In genomic region chr1:21174230-21174629, GRCh38 we compare ENCODE assay signal across 8 cellular contexts. TPM values are rescaled to one million over a fixed set of nuclear protein-coding genes. Genes with fewer than 3 reads are reported as not detected.
DNase-seq lines count a peak whose midpoint lies in the region; ATAC-seq and TF ChIP-seq lines count a peak whose summit lies in the region.

No MANE protein-coding gene starts in this region.

- H4K20me1 ChIP-seq in fibroblast of lung (ENCODE audit: control insufficient read depth, extremely low read depth, insufficient read depth, low read length): no peaks in the 10 kb centered on the region

- 41 to 65% (median 50%) methylated on average over 2 of the region's 2 CpGs for WGBS in psoas muscle, 3 donors

- H3K4me2 ChIP-seq in fibroblast of lung (ENCODE audit: extremely low read depth, insufficient read depth, low read length): peak overlapping the region; percentile 100

- H3K4me3 ChIP-seq in SJCRH30: peak overlapping the region; percentile 87
- H3K4me3 ChIP-seq in fibroblast of lung (replicated peaks in 1 of 4; ENCODE audit: control extremely low read depth in 1 of 4, insufficient read depth in 1 of 4, low read depth in 3 of 4, low read length in 4 of 4): peak overlapping the region; percentile 84 to 97 (median 92)
- H3K4me3 ChIP-seq in psoas muscle: peak overlapping the region; percentile 98

- intact Hi-C loops in psoas muscle (cut with DNase I): no loop called here

- peak overlapping the region; percentile 79; the same call in 1 of the 2 replicates for H3K9ac ChIP-seq in ES-I3 (ENCODE audit: low read depth, low read length)
- peak overlapping the region; percentile 39 for H3K9ac ChIP-seq in fibroblast of lung (ENCODE audit: insufficient read depth, low read length)

- H2AFZ ChIP-seq in fibroblast of lung (ENCODE audit: low read length): no peak overlapping the region

- DNase-seq in SJCRH30 (no peak), fibroblast of lung (ENCODE audit: low read depth in 2 of 2) (no peak), psoas muscle (no peak), HuH-7 (ENCODE audit: low spot score) (no peak), NCI-H2227 treated with DMSO at 0.1 percent for 48 hours (lab: John Stamatoyannopoulos, UW) (no peak), cerebellar cortex (ENCODE audit: low spot score) (no peak), NCI-H128 (lab: John Stamatoyannopoulos, UW; ENCODE audit: unreplicated experiment) (no peak)

- H3K27me3 ChIP-seq in SJCRH30 (no peaks in the 10 kb centered on the region), fibroblast of lung (ENCODE audit: control insufficient read depth, insufficient read depth, low read length) (no peaks in the 10 kb centered on the region), psoas muscle (ENCODE audit: insufficient read depth in 3 of 3, low read length in 2 of 3) (no peaks in the 10 kb centered on the region)

- H3K27ac ChIP-seq in SJCRH30 (no peak overlapping the region), fibroblast of lung (ENCODE audit: insufficient read depth, low read length) (peak overlapping the region; percentile 88), psoas muscle (peak overlapping the region; percentile 85)

- H3K4me1 ChIP-seq in ES-I3 (ENCODE audit: insufficient read depth, low read length) (no peaks in the 10 kb centered on the region), SJCRH30 (peaks cover 14% of the 10 kb centered on the region), fibroblast of lung (ENCODE audit: control insufficient read depth, extremely low read depth, insufficient read depth, low read length) (no peaks in the 10 kb centered on the region), psoas muscle (peaks cover 30% of the 10 kb centered on the region)

- H3K36me3 ChIP-seq in ES-I3 (ENCODE audit: insufficient read depth, low read length): no peaks in the 10 kb centered on the region
- peaks cover 18% of the 10 kb centered on the region for H3K36me3 ChIP-seq in SJCRH30
- peaks cover 2% of the 10 kb centered on the region for H3K36me3 ChIP-seq in fibroblast of lung (ENCODE audit: control insufficient read depth, insufficient read depth, low read length)
- H3K36me3 ChIP-seq in psoas muscle (ENCODE audit: insufficient read depth in 1 of 2, low read depth in 1 of 2): peaks cover 0 to 13% of the 10 kb centered on the region in 2 donors

- TF ChIP-seq CTCF in fibroblast of lung (conservative IDR thresholded peaks at IDR 0.05 in 1 of 2, IDR thresholded peaks at IDR 0.05 in 1 of 2; ENCODE audit: low read depth in 1 of 2, low read length in 2 of 2) (no peak), psoas muscle (IDR thresholded peaks at IDR 0.05) (no peak)

- no peak for ATAC-seq in psoas muscle

- peaks cover 61% of the 10 kb centered on the region for H3K79me2 ChIP-seq in fibroblast of lung (ENCODE audit: control insufficient read depth, insufficient read depth, low read length)

- H3K9me3 ChIP-seq in ES-I3 (ENCODE audit: control insufficient read depth, insufficient read depth, low read length) (no peaks in the 10 kb centered on the region), SJCRH30 (replicated peaks) (no peaks in the 10 kb centered on the region), fibroblast of lung (ENCODE audit: control insufficient read depth, insufficient read depth, low read depth, low read length) (no peaks in the 10 kb centered on the region), psoas muscle (no peaks in the 10 kb centered on the region)

RNA-seq across cellular contexts. Expression of gene EIF4G3, which starts 2.5 kb away (rescaled TPM):
- 65.7 and 66.8 TPM in 2 replicates for total RNA-seq in SJCRH30 (2014; rRNA removed; shearing (Covaris generic))
- total RNA-seq in fibroblast of lung: 32.6 and 53.5 TPM in 2 replicates
- polyA plus RNA-seq in fibroblast of lung: 64.9 and 67.0 TPM in 2 replicates
- polyA plus RNA-seq in fibroblast of lung (2012): 40.6 and 47.6 TPM in 2 replicates
- 68.3 and 68.4 TPM in 2 replicates for polyA minus RNA-seq in fibroblast of lung (ENCODE audit: low replicate concordance)
- 10 to 100 TPM; 38.7 to 58.1 (median 48.2) TPM for total RNA-seq in psoas muscle
- polyA plus RNA-seq in psoas muscle: 10 to 100 TPM; 11.3 to 58.1 (median 24.6) TPM
